ENCODE assay signal across 20 cellular contexts in genomic region chr9:660227-660626, GRCh38.
DNase-seq lines count a peak whose midpoint lies in the region; ATAC-seq, FAIRE-seq and TF ChIP-seq lines count a peak whose summit lies in the region.
"Had no signal": no experiment of that assay in that cellular context is flagged by ENCODE, and none has a peak within 500 bp of the region (broad histone marks: within the 10 kb centered on the region; RNA-seq: fewer than 3 reads in every experiment).

No MANE protein-coding gene starts in this region.

- H3K9me3 ChIP-seq in pancreas: no peaks in the 10 kb centered on the region
- H3K9me3 ChIP-seq: mucosa of descending colon, thoracic aorta had no signal

- 47 to 68% methylated on average over 2 of the region's 2 CpGs for WGBS in pancreas, 2 donors

- H3K4me3 ChIP-seq in pancreas: no peak overlapping the region
- H3K4me3 ChIP-seq: mucosa of descending colon, thoracic aorta had no signal

- peak; percentile 55 for ATAC-seq in GM21381 (IDR thresholded peaks at IDR 0.05; ENCODE audit: unreplicated experiment)
- peak; percentile 63 for ATAC-seq in HG03196 (IDR thresholded peaks at IDR 0.05; ENCODE audit: unreplicated experiment)
- no peak for ATAC-seq in pancreas
- ATAC-seq in esophagus mucosa: no peak
- ATAC-seq: foreskin keratinocyte, mucosa of descending colon had no signal

- TF ChIP-seq CTCF in pancreas (IDR thresholded peaks at IDR 0.05): no peak

- FAIRE-seq in pancreas (lab: Jason Lieb, UNC): no peak
- FAIRE-seq: astrocyte, endothelial cell of umbilical vein, G401.6 had no signal

- no peak overlapping the region for H3K27ac ChIP-seq in pancreas
- H3K27ac ChIP-seq: foreskin keratinocyte, thoracic aorta had no signal

- peak; percentile 3 for DNase-seq in GDM1 (lab: John Stamatoyannopoulos, UW)
- DNase-seq in kidney tubule cell (ENCODE audit: low spot score): peak; percentile 31
- no peak for DNase-seq in NCI-H526 (lab: John Stamatoyannopoulos, UW)
- no peak for DNase-seq in pancreas
- DNase-seq: activated CD4-positive, alpha-beta T cell treated with anti-CD3 and anti-CD28 coated beads for 48 hours; activated CD8-positive, alpha-beta memory T cell treated with anti-CD3 and anti-CD28 coated beads, Interleukin-2, amount 50 U/mL, for 48 hours; cortex of kidney; foreskin keratinocyte; KG1; mucosa of descending colon; NCI-H1105 treated with DMSO at 0.1 percent for 48 hours; nucleus accumbens; stimulated activated CD4-positive, alpha-beta T cell treated with anti-CD3 and anti-CD28 coated beads, Interleukin-4, amount 100 ng/mL, for 1 hour had no signal

- no peaks in the 10 kb centered on the region for H3K36me3 ChIP-seq in pancreas
- H3K36me3 ChIP-seq: thoracic aorta had no signal

- no peaks in the 10 kb centered on the region for H3K27me3 ChIP-seq in pancreas
- H3K27me3 ChIP-seq: foreskin keratinocyte had no signal

- H3K4me1 ChIP-seq in pancreas: peaks cover 9 to 15% (median 11%) of the 10 kb centered on the region in 3 donors

- intact Hi-C loops in pancreas (cut with DNase I): no loop called here

Comparison
In these comparisons a context has a peak if more than half of its experiments do, and no peak if none do; other contexts are left out.
1. DNase-seq: peak in GDM1 (single experiment) and kidney tubule cell (single experiment); none in NCI-H526 (0 of 2) and pancreas (0 of 6).
2. ATAC-seq: peak in GM21381 (single experiment) and HG03196 (single experiment); none in pancreas (0 of 4) and esophagus mucosa (single experiment).